Comparison of ENCODE assay signal across 26 cellular contexts in genomic region chr5:154819546-154819945, GRCh38. TPM values are rescaled to one million over a fixed set of nuclear protein-coding genes. Genes with fewer than 3 reads are reported as not detected.
DNase-seq lines count a peak whose midpoint lies in the region; ATAC-seq, FAIRE-seq and TF ChIP-seq lines count a peak whose summit lies in the region.
"Had no signal": no experiment of that assay in that cellular context is flagged by ENCODE, and none has a peak within 500 bp of the region (broad histone marks: within the 10 kb centered on the region; RNA-seq: fewer than 3 reads in every experiment).

No MANE protein-coding gene starts in this region.

- peaks cover 28% of the 10 kb centered on the region for H3K4me1 Mint-ChIP-seq in T-helper 1 cell treated with Interleukin-12 subunit alpha and Interleukin-12 subunit beta and Interleukin-4 antibody, amounts not matched to agents 30 μg/mL and 1 μg/mL, for 36 hours (ENCODE audit: low read depth)
- peaks cover 9 to 42% (median 17%) of the 10 kb centered on the region in 7 donors for H3K4me1 Mint-ChIP-seq in naive thymus-derived CD4-positive, alpha-beta T cell
- peaks cover 4% of the 10 kb centered on the region for H3K4me1 Mint-ChIP-seq in activated T-helper 17 cell treated with anti-CD3 and anti-CD28 coated beads, Interleukin-2, amount 50 U/mL, for 72 hours

- peak overlapping the region; percentile 18 for H3K27ac Mint-ChIP-seq in T-helper 1 cell treated with Interleukin-12 subunit alpha and Interleukin-12 subunit beta and Interleukin-4 antibody, amounts not matched to agents 30 μg/mL and 1 μg/mL, for 36 hours
- H3K27ac Mint-ChIP-seq in naive thymus-derived CD4-positive, alpha-beta T cell = peak overlapping the region in 5 of 9 donors; percentile 5 to 84 (median 55)
- no peak overlapping the region for H3K27ac Mint-ChIP-seq in activated T-helper 17 cell treated with anti-CD3 and anti-CD28 coated beads, Interleukin-2, amount 50 U/mL, for 72 hours

- intact Hi-C loops in HepG2 (cut with micrococcal nuclease; ENCODE audit: unreplicated experiment) = loop anchor here (5.0 kb wide), 1 partner anchor 38 kb away; the partner anchor contains the start of gene CNOT8
- intact Hi-C loops in right lobe of liver (cut with DNase I) = no loop called here
- intact Hi-C loops in naive thymus-derived CD4-positive, alpha-beta T cell (cut with micrococcal nuclease) = no loop called here

- POLR2A ChIA-PET in HepG2 (lab: Yijun Ruan, JAX) = interaction anchor here (0.6 to 1.0 kb wide), 2 partner anchors 23 to 31 kb away, joined by 3 read pairs; partner anchors contain the start of gene FAXDC2
- POLR2A ChIA-PET in naive thymus-derived CD4-positive, alpha-beta T cell (lab: Charles Lee) = interaction anchor here (1.8 kb wide), 1 partner anchor 10 kb away, joined by 11 read pairs; no protein-coding TSS in a partner anchor

- TF ChIP-seq EP300 in HepG2 (IDR thresholded peaks at IDR 0.05; ENCODE audit: low read depth in 2 of 2, low read length in 2 of 2) (no peak), HepG2 (CRISPR knock-in tag; IDR thresholded peaks at IDR 0.05; ENCODE audit: borderline replicate concordance) (no peak)

- no peak overlapping the region for H3K4me2 ChIP-seq in HepG2 (ENCODE audit: low read depth, low read length)
- H3K4me2 ChIP-seq: KMS-11 had no signal

- 91% methylated on average over 7 of the region's 7 CpGs for WGBS in HepG2 (ENCODE audit: low lambda C conversion rate)
- 71% methylated on average over 4 of the region's 7 CpGs for WGBS in right lobe of liver (ENCODE audit: insufficient coverage, low coverage, low lambda C conversion rate, missing lambda C conversion rate)

- H4K20me1 ChIP-seq in HepG2 (ENCODE audit: insufficient read depth, low read length) = peaks cover 7% of the 10 kb centered on the region

- ATAC-seq in HepG2 (no peak), right lobe of liver (no peak)
- no peak for ATAC-seq in naive thymus-derived CD4-positive, alpha-beta T cell
- ATAC-seq in activated T-helper 17 cell treated with anti-CD3 and anti-CD28 coated beads, Interleukin-2, amount 50 U/mL, for 72 hours (replicated peaks) = no peak
- ATAC-seq: T-cell had no signal

- in situ Hi-C loops in HepG2 (cut with HindIII; ENCODE audit: extremely low pct_ligation_motif_present, low pct_unique_long_range_greater_than_20kb) = no loop called here

- H3K36me3 Mint-ChIP-seq in T-helper 1 cell treated with Interleukin-12 subunit alpha and Interleukin-12 subunit beta and Interleukin-4 antibody, amounts not matched to agents 30 μg/mL and 1 μg/mL, for 36 hours (ENCODE audit: low read depth) = peaks cover 46% of the 10 kb centered on the region
- peaks cover 15 to 41% (median 26%) of the 10 kb centered on the region in 5 donors for H3K36me3 Mint-ChIP-seq in naive thymus-derived CD4-positive, alpha-beta T cell
- H3K36me3 Mint-ChIP-seq in activated T-helper 17 cell treated with anti-CD3 and anti-CD28 coated beads, Interleukin-2, amount 50 U/mL, for 72 hours (ENCODE audit: low read depth) = peaks cover 80% of the 10 kb centered on the region

- H2AFZ ChIP-seq in HepG2 (ENCODE audit: low read length) = no peak overlapping the region

- H3K27ac ChIP-seq in HepG2 (ENCODE audit: extremely low read length, insufficient read depth, low read length) (no peak overlapping the region), right lobe of liver (no peak overlapping the region)
- no peak overlapping the region for H3K27ac ChIP-seq in naive thymus-derived CD4-positive, alpha-beta T cell (ENCODE audit: low read depth, low read length)
- H3K27ac ChIP-seq: C4-2B, KMS-11, neutrophil, vagina had no signal

- no peak overlapping the region for H3K4me3 Mint-ChIP-seq in T-helper 1 cell treated with Interleukin-12 subunit alpha and Interleukin-12 subunit beta and Interleukin-4 antibody, amounts not matched to agents 30 μg/mL and 1 μg/mL, for 36 hours
- no peak overlapping the region for H3K4me3 Mint-ChIP-seq in naive thymus-derived CD4-positive, alpha-beta T cell
- H3K4me3 Mint-ChIP-seq in activated T-helper 17 cell treated with anti-CD3 and anti-CD28 coated beads, Interleukin-2, amount 50 U/mL, for 72 hours = no peak overlapping the region
- H3K4me3 Mint-ChIP-seq: T-cell had no signal

- TF ChIP-seq CTCF in HepG2 (CRISPR knock-in tag; IDR thresholded peaks at IDR 0.05) (no peak), right lobe of liver (IDR thresholded peaks at IDR 0.05) (no peak)

- no TSS peak for BruUV-seq in HepG2 (replicated peaks; lab: Mats Ljungman, UMichigan)

- H3K9me3 ChIP-seq in HepG2 (ENCODE audit: low read length) (no peaks in the 10 kb centered on the region), right lobe of liver (no peaks in the 10 kb centered on the region)
- no peaks in the 10 kb centered on the region for H3K9me3 ChIP-seq in naive thymus-derived CD4-positive, alpha-beta T cell (ENCODE audit: control insufficient read depth in 2 of 3, low read length in 3 of 3)
- H3K9me3 ChIP-seq: neutrophil, vagina had no signal

- TF ChIP-seq POLR2A in HepG2 (IDR thresholded peaks at IDR 0.05; ENCODE audit: insufficient read depth in 1 of 2, low read depth in 2 of 2, low read length in 2 of 2) (no peak), right lobe of liver (IDR thresholded peaks at IDR 0.05) (no peak)

- no peak overlapping the region for H3K4me3 ChIP-seq in HepG2 (replicated peaks in 1 of 3; ENCODE audit: insufficient read depth in 1 of 3, low read depth in 2 of 3, low read length in 3 of 3)
- H3K4me3 ChIP-seq in right lobe of liver = no peak overlapping the region
- H3K4me3 ChIP-seq in naive thymus-derived CD4-positive, alpha-beta T cell (ENCODE audit: low read length) = no peak overlapping the region
- H3K4me3 ChIP-seq: vagina had no signal

- H3K79me2 ChIP-seq in HepG2 (ENCODE audit: insufficient read depth, low read length) = no peaks in the 10 kb centered on the region

- H3K27me3 ChIP-seq in HepG2 (ENCODE audit: control insufficient read depth in 1 of 2, insufficient read depth in 2 of 2, low read length in 2 of 2) = no peaks in the 10 kb centered on the region
- no peaks in the 10 kb centered on the region for H3K27me3 ChIP-seq in right lobe of liver
- H3K27me3 ChIP-seq in naive thymus-derived CD4-positive, alpha-beta T cell (ENCODE audit: control insufficient read depth in 2 of 2, insufficient read depth in 2 of 2, low read length in 2 of 2) = no peaks in the 10 kb centered on the region
- H3K27me3 ChIP-seq: neutrophil, vagina had no signal

- no peaks in the 10 kb centered on the region for H3K9me3 Mint-ChIP-seq in T-helper 1 cell treated with Interleukin-12 subunit alpha and Interleukin-12 subunit beta and Interleukin-4 antibody, amounts not matched to agents 30 μg/mL and 1 μg/mL, for 36 hours
- H3K9me3 Mint-ChIP-seq in naive thymus-derived CD4-positive, alpha-beta T cell = no peaks in the 10 kb centered on the region
- no peaks in the 10 kb centered on the region for H3K9me3 Mint-ChIP-seq in activated T-helper 17 cell treated with anti-CD3 and anti-CD28 coated beads, Interleukin-2, amount 50 U/mL, for 72 hours
- H3K9me3 Mint-ChIP-seq: activated T-helper 2 cell treated with anti-CD3 and anti-CD28 coated beads, Interferon-gamma antibody, Interleukin-2, Interleukin-4, amounts not matched to agents 10 μg/mL and 5 μg/mL and 100 μg/mL, durations not matched to agents 14 hours and 24 hours and 36 hours; T-cell had no signal

- CTCF ChIA-PET in HepG2 (lab: Yijun Ruan, JAX; ENCODE audit: low intra/inter-chr PET ratio, low total read pairs) = no interaction called here
- CTCF ChIA-PET in naive thymus-derived CD4-positive, alpha-beta T cell (lab: Charles Lee) = no interaction called here

- no peak for TF ChIP-seq RAD21 in HepG2 (CRISPR knock-in tag; IDR thresholded peaks at IDR 0.05)

- peaks cover 49% of the 10 kb centered on the region for H3K4me1 ChIP-seq in HepG2 (ENCODE audit: insufficient read depth, low read length)
- H3K4me1 ChIP-seq in right lobe of liver = peaks cover 0 to 19% (median 9%) of the 10 kb centered on the region in 4 donors
- no peaks in the 10 kb centered on the region for H3K4me1 ChIP-seq in naive thymus-derived CD4-positive, alpha-beta T cell (ENCODE audit: control insufficient read depth in 2 of 2, insufficient read depth in 2 of 2, low read length in 2 of 2)
- H3K4me1 ChIP-seq: vagina had no signal

- H3K9ac ChIP-seq in HepG2 (ENCODE audit: insufficient read depth, low read depth, low read length) = no peak overlapping the region
- H3K9ac ChIP-seq: KMS-11 had no signal

- FAIRE-seq in HepG2 (lab: Jason Lieb, UNC) = no peak
- FAIRE-seq: GM12891, HTR-8/SVneo had no signal

- H3K27me3 Mint-ChIP-seq in T-helper 1 cell treated with Interleukin-12 subunit alpha and Interleukin-12 subunit beta and Interleukin-4 antibody, amounts not matched to agents 30 μg/mL and 1 μg/mL, for 36 hours (ENCODE audit: low read depth) = no peaks in the 10 kb centered on the region
- no peaks in the 10 kb centered on the region for H3K27me3 Mint-ChIP-seq in naive thymus-derived CD4-positive, alpha-beta T cell
- no peaks in the 10 kb centered on the region for H3K27me3 Mint-ChIP-seq in activated T-helper 17 cell treated with anti-CD3 and anti-CD28 coated beads, Interleukin-2, amount 50 U/mL, for 72 hours
- H3K27me3 Mint-ChIP-seq: progenitor cell of endocrine pancreas, T-cell had no signal

- peaks cover 13 to 56% of the 10 kb centered on the region in 2 experiments for H3K36me3 ChIP-seq in HepG2 (replicated peaks in 1 of 2; ENCODE audit: control insufficient read depth in 1 of 2, insufficient read depth in 2 of 2, low read length in 2 of 2)
- peaks cover 0 to 62% (median 20%) of the 10 kb centered on the region in 4 donors for H3K36me3 ChIP-seq in right lobe of liver
- peaks cover 0 to 40% (median 0%) of the 10 kb centered on the region in 3 experiments for H3K36me3 ChIP-seq in naive thymus-derived CD4-positive, alpha-beta T cell (ENCODE audit: control insufficient read depth in 2 of 3, insufficient read depth in 3 of 3, low read length in 3 of 3)

- DNase-seq in T-helper 1 cell (no peak), HepG2 (ENCODE audit: low spot score) (no peak), right lobe of liver (no peak), DMS79 (lab: John Stamatoyannopoulos, UW) (no peak)
- no peak for DNase-seq in naive thymus-derived CD4-positive, alpha-beta T cell
- no peak for DNase-seq in activated CD4-positive, CD25-positive, alpha-beta regulatory T cell treated with anti-CD3 and anti-CD28 coated beads, Interleukin-2, amount 50 U/mL, for 72 hours
- DNase-seq: EL; head of caudate nucleus; kidney glomerular epithelial cell; NCI-H1436; NCI-H2081 treated with DMSO at 0.1 percent for 48 hours; NCI-H345; NCI-H748 treated with DMSO at 0.1 percent for 48 hours; stimulated activated CD4-positive, alpha-beta T cell treated with anti-CD3 and anti-CD28 coated beads, Interleukin-15, amount 100 ng/mL, for 24 hours; stimulated activated naive CD8-positive, alpha-beta T cell treated with anti-CD3 and anti-CD28 coated beads, Interleukin-15, Interleukin-2, amounts not matched to agents 100 U/mL and 50 U/mL, for 24 hours; T-cell had no signal

RNA-seq across cellular contexts. Expression of gene FAXDC2, which starts 30.9 kb away (rescaled TPM):
- 3.0 and 4.7 TPM in 2 replicates for total RNA-seq in HepG2 (2016; rRNA removed; fragmentation: Illumina TruSeq; extraction: Trizol)
- 1.3 and 1.5 TPM in 2 replicates for total RNA-seq in HepG2 (2016; cell fraction: cytosol; rRNA removed; fragmentation: Illumina TruSeq; extraction: Trizol; ENCODE audit: low read depth)
- total RNA-seq in HepG2 (2016; cell fraction: insoluble cytoplasmic fraction; rRNA removed; fragmentation: Illumina TruSeq; extraction: Trizol) = 4.3 and 5.0 TPM in 2 replicates
- total RNA-seq in HepG2 (2016; cell fraction: membrane; rRNA removed; fragmentation: Illumina TruSeq; extraction: Trizol) = 3.5 and 4.3 TPM in 2 replicates
- total RNA-seq in HepG2 (2016; cell fraction: nucleus; rRNA removed; fragmentation: Illumina TruSeq; extraction: Trizol) = 5.5 and 5.8 TPM in 2 replicates
- polyA plus RNA-seq in HepG2 (2011; rRNA removed) = 49.5 and 58.8 TPM in 2 replicates
- 41.5 and 43.5 TPM in 2 replicates for polyA plus RNA-seq in HepG2 (2011; cell fraction: cytosol; rRNA removed)
- polyA plus RNA-seq in HepG2 (2011; cell fraction: nucleus; rRNA removed) = 45.2 and 57.4 TPM in 2 replicates
- polyA plus RNA-seq in HepG2 (2012) = 27.6 and 33.1 TPM in 2 replicates
- 1.3 and 1.9 TPM in 2 replicates for polyA plus RNA-seq in HepG2 (2016; cell fraction: cytosol; fragmentation: Illumina TruSeq; extraction: Trizol; ENCODE audit: low read depth)
- polyA plus RNA-seq in HepG2 (2016; cell fraction: insoluble cytoplasmic fraction; fragmentation: Illumina TruSeq; extraction: Trizol; ENCODE audit: low read depth) = 3.7 and 4.2 TPM in 2 replicates
- polyA plus RNA-seq in HepG2 (2016; cell fraction: membrane; fragmentation: Illumina TruSeq; extraction: Trizol; ENCODE audit: low read depth) = 3.9 and 4.0 TPM in 2 replicates
- 6.6 and 7.0 TPM in 2 replicates for polyA plus RNA-seq in HepG2 (2016; cell fraction: nucleus; fragmentation: Illumina TruSeq; extraction: Trizol; ENCODE audit: insufficient read depth, low read depth)
- polyA minus RNA-seq in HepG2 (2011; rRNA and poly(A)+ RNA removed; ENCODE audit: low replicate concordance) = 0.05 and 101 TPM in 2 replicates
- 23.1 and 27.3 TPM in 2 replicates for polyA minus RNA-seq in HepG2 (2011; cell fraction: cytosol; rRNA and poly(A)+ RNA removed)
- polyA minus RNA-seq in HepG2 (2011; cell fraction: nucleus; rRNA and poly(A)+ RNA removed) = 39.9 and 40.4 TPM in 2 replicates
- 10 to 100 TPM; 27.3 to 98.1 (median 53.2) TPM for total RNA-seq in right lobe of liver
- 1 to 10 TPM in 1 of 5 experiments, under 1 TPM in 1, not detected in 3; 0.49 to 1.9 TPM for total RNA-seq in naive thymus-derived CD4-positive, alpha-beta T cell
- under 1 TPM; 0.30 to 0.32 TPM for polyA plus RNA-seq in naive thymus-derived CD4-positive, alpha-beta T cell
- total RNA-seq in activated T-helper 17 cell treated with anti-CD3 and anti-CD28 coated beads, Interleukin-2, amount 50 U/mL, for 72 hours = not detected
- total RNA-seq: activated T-helper 2 cell treated with anti-CD3 and anti-CD28 coated beads, Interferon-gamma antibody, Interleukin-2, Interleukin-4, amounts not matched to agents 10 μg/mL and 5 μg/mL and 100 μg/mL, durations not matched to agents 14 hours and 24 hours and 36 hours had no signal

RNA-seq across cellular contexts. Expression of gene CNOT8, which starts 38.9 kb away (rescaled TPM):
- total RNA-seq in HepG2 (2016; rRNA removed; fragmentation: Illumina TruSeq; extraction: Trizol) (37.1 and 50.3 TPM in 2 replicates), right lobe of liver (10 to 100 TPM; 12.4 to 19.6 (median 16.5) TPM)
- total RNA-seq in HepG2 (2016; cell fraction: cytosol; rRNA removed; fragmentation: Illumina TruSeq; extraction: Trizol; ENCODE audit: low read depth) = 8.5 and 9.5 TPM in 2 replicates
- 38.6 and 50.3 TPM in 2 replicates for total RNA-seq in HepG2 (2016; cell fraction: insoluble cytoplasmic fraction; rRNA removed; fragmentation: Illumina TruSeq; extraction: Trizol)
- 21.9 and 23.8 TPM in 2 replicates for total RNA-seq in HepG2 (2016; cell fraction: membrane; rRNA removed; fragmentation: Illumina TruSeq; extraction: Trizol)
- total RNA-seq in HepG2 (2016; cell fraction: nucleus; rRNA removed; fragmentation: Illumina TruSeq; extraction: Trizol) = 27.1 and 28.0 TPM in 2 replicates
- polyA plus RNA-seq in HepG2 (2011; rRNA removed) = 63.8 and 74.9 TPM in 2 replicates
- 63.2 and 67.0 TPM in 2 replicates for polyA plus RNA-seq in HepG2 (2011; cell fraction: cytosol; rRNA removed)
- 46.3 and 57.5 TPM in 2 replicates for polyA plus RNA-seq in HepG2 (2011; cell fraction: nucleus; rRNA removed)
- 54.8 and 56.2 TPM in 2 replicates for polyA plus RNA-seq in HepG2 (2012)
- polyA plus RNA-seq in HepG2 (2016; cell fraction: cytosol; fragmentation: Illumina TruSeq; extraction: Trizol; ENCODE audit: low read depth) = 4.1 and 5.1 TPM in 2 replicates
- 41.9 and 42.7 TPM in 2 replicates for polyA plus RNA-seq in HepG2 (2016; cell fraction: insoluble cytoplasmic fraction; fragmentation: Illumina TruSeq; extraction: Trizol; ENCODE audit: low read depth)
- polyA plus RNA-seq in HepG2 (2016; cell fraction: membrane; fragmentation: Illumina TruSeq; extraction: Trizol; ENCODE audit: low read depth) = 12.2 and 12.5 TPM in 2 replicates
- 48.0 and 49.6 TPM in 2 replicates for polyA plus RNA-seq in HepG2 (2016; cell fraction: nucleus; fragmentation: Illumina TruSeq; extraction: Trizol; ENCODE audit: insufficient read depth, low read depth)
- 31.6 and 52.4 TPM in 2 replicates for polyA minus RNA-seq in HepG2 (2011; rRNA and poly(A)+ RNA removed; ENCODE audit: low replicate concordance)
- 51.4 and 54.3 TPM in 2 replicates for polyA minus RNA-seq in HepG2 (2011; cell fraction: cytosol; rRNA and poly(A)+ RNA removed)
- polyA minus RNA-seq in HepG2 (2011; cell fraction: nucleus; rRNA and poly(A)+ RNA removed) = 35.0 and 39.0 TPM in 2 replicates
- 100 to 1,000 TPM in 3 of 5 experiments, 10 to 100 TPM in 2; 79.8 to 105 (median 101) TPM for total RNA-seq in naive thymus-derived CD4-positive, alpha-beta T cell
- polyA plus RNA-seq in naive thymus-derived CD4-positive, alpha-beta T cell = 100 to 1,000 TPM; 182 to 198 TPM
- total RNA-seq in activated T-helper 17 cell treated with anti-CD3 and anti-CD28 coated beads, Interleukin-2, amount 50 U/mL, for 72 hours = 100 to 1,000 TPM in 1 of 2 donors, 10 to 100 TPM in 1; 87.4 to 173 TPM
